9 cellular contexts compared by ENCODE assay signal in genomic region chr10:121994429-121994881, GRCh38. TPM values are rescaled to one million over a fixed set of nuclear protein-coding genes. Genes with fewer than 3 reads are reported as not detected.
DNase-seq lines count a peak whose midpoint lies in the region; ATAC-seq and TF ChIP-seq lines count a peak whose summit lies in the region.
"Had no signal": no experiment of that assay in that cellular context is flagged by ENCODE, and none has a peak within 500 bp of the region (broad histone marks: within the 10 kb centered on the region; RNA-seq: fewer than 3 reads in every experiment).

No MANE protein-coding gene starts in this region.

- no peak overlapping the region for H3K4me3 Mint-ChIP-seq in nephron

- peak; percentile 78 for ATAC-seq in Right ventricle myocardium superior (ENCODE audit: poor library complexity)

- H3K9me2 ChIP-seq in PC-9 (ENCODE audit: insufficient read depth), result no peaks in the 10 kb centered on the region
- H3K9me2 ChIP-seq in OCI-LY7 (ENCODE audit: insufficient read depth, low read length), result no peaks in the 10 kb centered on the region

- peak overlapping the region; percentile 46 to 59 (median 48) for H3K27ac Mint-ChIP-seq in nephron

- H3K27ac ChIP-seq in 22Rv1 (peak overlapping the region; percentile 87), PC-9 (peak overlapping the region; percentile 72), OCI-LY7 (ENCODE audit: low read depth, low read length, poor library complexity, severe bottlenecking) (no peak overlapping the region)

- peaks cover 20% of the 10 kb centered on the region for H3K27me3 Mint-ChIP-seq in nephron (ENCODE audit: low read depth)

- TF ChIP-seq CTCF in 22Rv1 (IDR thresholded peaks at IDR 0.05) (peak; percentile 36), PC-9 (conservative IDR thresholded peaks at IDR 0.05) (no peak), nephron (IDR thresholded peaks at IDR 0.05; ENCODE audit: unreplicated experiment in 3 of 3) (no peak), OCI-LY7 (conservative IDR thresholded peaks at IDR 0.05; ENCODE audit: low read length) (no peak)

- intact Hi-C loops in PC-9 (cut with micrococcal nuclease; ENCODE audit: unreplicated experiment), result loop anchor here (2.0 kb wide), 1 partner anchor 20 kb away; the partner anchor contains the start of gene NSMCE4A
- intact Hi-C loops in Right ventricle myocardium superior (cut with DNase I), result no loop called here
- intact Hi-C loops in OCI-LY7 (cut with micrococcal nuclease; ENCODE audit: unreplicated experiment), result no loop called here

- peaks cover 22% of the 10 kb centered on the region for H3F3A ChIP-seq in PC-9 (ENCODE audit: insufficient read depth, low read depth)

- CTCF ChIA-PET in PC-9 (lab: Charles Lee) (no interaction called here), OCI-LY7 (lab: Charles Lee; ENCODE audit: unreplicated experiment) (no interaction called here)

- H3K4me1 ChIP-seq in PC-9 (replicated peaks; ENCODE audit: insufficient read depth) (peaks cover 36% of the 10 kb centered on the region), OCI-LY7 (ENCODE audit: insufficient read depth, low read length, poor library complexity, severe bottlenecking) (no peaks in the 10 kb centered on the region)

- peaks cover 24% of the 10 kb centered on the region for H3K4me1 Mint-ChIP-seq in nephron

- H3K9me3 Mint-ChIP-seq in nephron, result peaks cover 4% of the 10 kb centered on the region

- no peaks in the 10 kb centered on the region for H3K36me3 Mint-ChIP-seq in nephron (ENCODE audit: low read depth)

- peak; percentile 35 to 82 for DNase-seq in PC-9
- peak; percentile 72 for DNase-seq in Right ventricle myocardium superior
- DNase-seq in OCI-LY7 (ENCODE audit: low spot score), result no peak
- no peak for DNase-seq in putamen (ENCODE audit: low spot score)
- DNase-seq in erythroblast (lab: John Stamatoyannopoulos, UW), result no peak
- DNase-seq in SHP77 (lab: John Stamatoyannopoulos, UW), result no peak
- DNase-seq: NCI-H524 had no signal

- H4K20me1 ChIP-seq in PC-9 (ENCODE audit: insufficient read depth) (no peaks in the 10 kb centered on the region), OCI-LY7 (ENCODE audit: insufficient read depth, low read length) (no peaks in the 10 kb centered on the region)

- H3K4me2 ChIP-seq in PC-9, result peak overlapping the region; percentile 74
- no peak overlapping the region for H3K4me2 ChIP-seq in OCI-LY7 (ENCODE audit: low read length)

- no peaks in the 10 kb centered on the region for H3K27me3 ChIP-seq in PC-9 (ENCODE audit: insufficient read depth, low read depth)

- H3K9me3 ChIP-seq in PC-9 (ENCODE audit: insufficient read depth, low read depth), result no peaks in the 10 kb centered on the region
- no peaks in the 10 kb centered on the region for H3K9me3 ChIP-seq in OCI-LY7 (ENCODE audit: low read length)

- H2AFZ ChIP-seq in PC-9 (peak overlapping the region; percentile 71), OCI-LY7 (ENCODE audit: low read length) (no peak overlapping the region)

- H3K4me3 ChIP-seq in PC-9 (peak overlapping the region; percentile 32; the same call in 1 of the 2 replicates), OCI-LY7 (ENCODE audit: low read depth, low read length, poor library complexity, severe bottlenecking) (no peak overlapping the region)

- no TSS peak for BruUV-seq in PC-9 (replicated peaks; lab: Mats Ljungman, UMichigan)
- no TSS peak for BruUV-seq in OCI-LY7 (replicated peaks; lab: Mats Ljungman, UMichigan)

- H3K36me3 ChIP-seq in PC-9 (ENCODE audit: low read depth) (no peaks in the 10 kb centered on the region), OCI-LY7 (ENCODE audit: insufficient read depth, low read length) (no peaks in the 10 kb centered on the region)

- TF ChIP-seq POLR2A in erythroblast (IDR thresholded peaks at IDR 0.05; ENCODE audit: low read length), result no peak

- POLR2A ChIA-PET in PC-9 (lab: Charles Lee; ENCODE audit: unreplicated experiment) (interaction anchor here (0.6 kb wide), 1 partner anchor 67 kb away, joined by 3 read pairs; the partner anchor contains the start of gene ATE1), OCI-LY7 (lab: Charles Lee) (interaction anchor here (0.6 kb wide), 1 partner anchor 12 kb away, joined by 5 read pairs; no protein-coding TSS in a partner anchor)

- H3K79me2 ChIP-seq in PC-9 (ENCODE audit: low read depth) (no peaks in the 10 kb centered on the region), OCI-LY7 (ENCODE audit: insufficient read depth, low read depth, low read length) (no peaks in the 10 kb centered on the region)

RNA-seq across cellular contexts. Expression of gene TACC2, which starts 5.5 kb away (rescaled TPM):
- 15.8 and 19.6 TPM in 2 replicates for total RNA-seq in PC-9 (2021)
- 349 TPM for total RNA-seq in Right ventricle myocardium superior
- total RNA-seq in OCI-LY7 (2014; rRNA removed; shearing (Covaris generic)), result not detected in 2 replicates
- not detected in 2 replicates for total RNA-seq in OCI-LY7 (2022)

RNA-seq across cellular contexts. Expression of gene NSMCE4A, which starts 19.4 kb away (rescaled TPM):
- 26.8 and 32.4 TPM in 2 replicates for total RNA-seq in PC-9 (2021)
- 23.7 TPM for total RNA-seq in Right ventricle myocardium superior
- total RNA-seq in OCI-LY7 (2014; rRNA removed; shearing (Covaris generic)), result 95.6 and 105 TPM in 2 replicates
- 69.5 and 77.7 TPM in 2 replicates for total RNA-seq in OCI-LY7 (2022)

Comparison
In these comparisons a context has a peak if more than half of its experiments do, and no peak if none do; other contexts are left out.
1. DNase-seq: peak in PC-9 (2 of 2) and Right ventricle myocardium superior (single experiment); none in OCI-LY7 (single experiment), putamen (single experiment), erythroblast (0 of 2) and SHP77 (0 of 2).
2. RNA of gene TACC2, which starts 5.5 kb away (total RNA-seq): 349 TPM in Right ventricle myocardium superior (single experiment); 15.8 to 19.6 TPM in PC-9 and not detected in OCI-LY7; every median in the first group is over 10 times any median in the second.